ENCODE assay signal across 8 cellular contexts in the genomic region with DNA sequence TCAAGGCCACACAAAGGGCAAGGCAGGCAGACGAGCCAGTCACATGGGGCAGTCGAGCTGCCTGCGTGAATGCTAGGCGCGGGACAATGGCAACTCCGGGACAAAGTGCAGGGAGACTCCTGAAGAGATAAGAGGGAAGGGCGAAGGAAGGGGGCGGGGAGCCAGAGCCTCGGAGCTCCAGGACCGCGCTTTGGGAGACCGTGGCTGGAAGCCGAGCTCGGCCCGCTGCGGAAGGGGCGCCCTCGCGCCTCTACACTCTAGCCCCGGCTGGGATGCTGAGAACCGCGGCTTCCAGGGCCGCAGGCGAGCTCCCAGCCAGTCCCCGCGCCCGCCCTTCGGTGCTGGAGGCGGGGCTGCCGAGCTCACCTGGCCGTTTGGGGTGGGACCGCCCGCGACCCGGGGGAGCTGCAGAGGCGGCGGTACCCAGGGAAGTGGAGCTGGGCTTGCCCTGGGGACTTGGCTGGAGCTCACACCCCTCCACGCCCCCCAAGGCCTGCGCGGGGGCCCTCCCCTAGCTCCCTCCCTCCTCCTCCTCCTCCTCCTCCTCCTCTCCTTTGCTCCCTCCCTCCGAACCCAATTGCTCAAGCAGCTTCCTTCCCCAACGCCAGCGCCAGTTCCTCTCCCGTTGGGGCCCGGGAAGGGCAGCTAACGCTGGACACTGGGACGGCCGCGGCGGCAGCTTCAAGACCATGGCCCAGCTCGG. TPM values are rescaled to one million over a fixed set of nuclear protein-coding genes. Genes with fewer than 3 reads are reported as not detected.
A peak's percentile ranks its signal among the peaks of the same experiment; 100 is the strongest.
DNase-seq lines count a peak whose midpoint lies in the region; ATAC-seq and TF ChIP-seq lines count a peak whose summit lies in the region.

Gene SOWAHD (plus strand): TSS at position 610 of the 703 bp plus-strand sequence. CDS start 80 bp downstream, at position 690.

- peaks cover 24% of the 10 kb centered on the region for H3K27me3 ChIP-seq in cardiac muscle cell

- H3K4me1 ChIP-seq in cardiac muscle cell (ENCODE audit: low read depth): no peaks in the 10 kb centered on the region

- H3K36me3 ChIP-seq in cardiac muscle cell: no peaks in the 10 kb centered on the region

- peak within 1 kb of the TSS; percentile 37 for H3K4me3 ChIP-seq in cardiac muscle cell

- no peak for TF ChIP-seq CTCF in cardiac muscle cell (IDR thresholded peaks at IDR 0.05; ENCODE audit: low read depth, low read length)

- DNase-seq in DMS79 treated with DMSO at 0.1 percent for 48 hours (lab: John Stamatoyannopoulos, UW) (peak; percentile 7), DMS79 (lab: John Stamatoyannopoulos, UW) (no peak), NCI-H2196 (lab: John Stamatoyannopoulos, UW; ENCODE audit: unreplicated experiment) (peak; percentile 18), cardiac muscle cell (ENCODE audit: low read depth in 1 of 2, low spot score in 1 of 2) (peak in 1 of 2 donors; percentile 42), pons (ENCODE audit: low spot score) (peak; percentile 28)
- DNase-seq in activated naive CD4-positive, alpha-beta T cell treated with Interleukin-2 at 50 U/mL for 16 hours: peak; percentile 28

- H3K27ac ChIP-seq in cardiac muscle cell: no peak within 1 kb of the TSS

- ATAC-seq in HG03460 (IDR thresholded peaks at IDR 0.05; ENCODE audit: unreplicated experiment): no peak
- ATAC-seq in HG03378 (IDR thresholded peaks at IDR 0.05; ENCODE audit: unreplicated experiment): no peak

- H3K9me3 ChIP-seq in cardiac muscle cell (ENCODE audit: low read depth): no peaks in the 10 kb centered on the region

RNA-seq across cellular contexts. Expression of gene SOWAHD, which starts in this region (rescaled TPM):
- total RNA-seq in cardiac muscle cell: 0.95 and 1.3 TPM in 2 replicates
- 1.2 and 1.5 TPM in 2 replicates for polyA plus RNA-seq in cardiac muscle cell
